In genomic region chrX:43963726-43964125, GRCh38 we compare ENCODE assay signal across 20 cellular contexts. TPM values are rescaled to one million over a fixed set of nuclear protein-coding genes. Genes with fewer than 3 reads are reported as not detected.
A peak's percentile ranks its signal among the peaks of the same experiment; 100 is the strongest.
DNase-seq lines count a peak whose midpoint lies in the region; ATAC-seq and TF ChIP-seq lines count a peak whose summit lies in the region.
"Had no signal": no experiment of that assay in that cellular context is flagged by ENCODE, and none has a peak within 500 bp of the region (broad histone marks: within the 10 kb centered on the region; RNA-seq: fewer than 3 reads in every experiment).

No MANE protein-coding gene starts in this region.

- no peak for TF ChIP-seq CTCF in Peyer's patch (IDR thresholded peaks at IDR 0.05)

- no peak for TF ChIP-seq POLR2A in Peyer's patch (IDR thresholded peaks at IDR 0.05)

- no peak for ATAC-seq in activated CD8-positive, alpha-beta memory T cell treated with anti-CD3 and anti-CD28 coated beads, Interleukin-2, amount 10 ng/mL, durations not matched to agents 7 days and 5 days
- ATAC-seq: GM12878 had no signal

- no peaks in the 10 kb centered on the region for H3K9me3 Mint-ChIP-seq in activated CD8-positive, alpha-beta memory T cell treated with anti-CD3 and anti-CD28 coated beads, Interleukin-2, amount 10 ng/mL, durations not matched to agents 7 days and 5 days (ENCODE audit: low read depth)
- H3K9me3 Mint-ChIP-seq in CD8-positive, alpha-beta memory T cell, result peaks cover 0 to 2% (median 0%) of the 10 kb centered on the region in 5 donors
- H3K9me3 Mint-ChIP-seq: CD14-positive monocyte had no signal

- H3K36me3 ChIP-seq in Peyer's patch, result no peaks in the 10 kb centered on the region
- H3K36me3 ChIP-seq in CD8-positive, alpha-beta memory T cell (ENCODE audit: insufficient read depth, low read length), result no peaks in the 10 kb centered on the region
- H3K36me3 ChIP-seq: BE2C, BLaER1 had no signal

- DNase-seq in NCI-H446 treated with DMSO at 0.1 percent for 48 hours (lab: John Stamatoyannopoulos, UW) (peak; percentile 16), substantia nigra (lab: John Stamatoyannopoulos, UW) (peak in 3 of 49 donors; percentile 0 to 23 (median 8)), T-helper 9 cell (no peak), Peyer's patch (no peak)
- no peak for DNase-seq in activated CD8-positive, alpha-beta memory T cell treated with anti-CD3 and anti-CD28 coated beads, Interleukin-2, amount 10 ng/mL, durations not matched to agents 7 days and 5 days
- no peak for DNase-seq in CD8-positive, alpha-beta memory T cell
- DNase-seq: 8988T; ACHN; BE2C; Caco-2; Calu3; CD4-positive, alpha-beta memory T cell; CD4-positive, CD25-positive, alpha-beta regulatory T cell; DMS79 treated with DMSO at 0.1 percent for 48 hours; GDM1 had no signal

- H3K27ac ChIP-seq in cingulate gyrus (ENCODE audit: low read depth, low read length) (peak overlapping the region; percentile 11), substantia nigra (ENCODE audit: low read depth, low read length, poor library complexity, severe bottlenecking) (peak overlapping the region; percentile 42), Peyer's patch (no peak overlapping the region)
- H3K27ac ChIP-seq in CD8-positive, alpha-beta memory T cell (ENCODE audit: low read depth, low read length), result no peak overlapping the region
- H3K27ac ChIP-seq: BLaER1 had no signal

- H3K4me1 Mint-ChIP-seq in activated CD8-positive, alpha-beta memory T cell treated with anti-CD3 and anti-CD28 coated beads, Interleukin-2, amount 10 ng/mL, durations not matched to agents 7 days and 5 days, result peaks cover 4% of the 10 kb centered on the region
- H3K4me1 Mint-ChIP-seq in CD8-positive, alpha-beta memory T cell, result peaks cover 0 to under 1% (median under 1%) of the 10 kb centered on the region in 3 donors

- CTCF ChIA-PET in activated CD8-positive, alpha-beta memory T cell treated with anti-CD3 and anti-CD28 coated beads, Interleukin-2, amount 10 ng/mL, durations not matched to agents 7 days and 5 days (lab: Charles Lee), result no interaction called here
- CTCF ChIA-PET in CD8-positive, alpha-beta memory T cell (lab: Charles Lee), result interaction anchor here (1.4 kb wide), 1 partner anchor 14 kb away, joined by 4 read pairs; no protein-coding TSS in a partner anchor

- H3K4me3 Mint-ChIP-seq in activated CD8-positive, alpha-beta memory T cell treated with anti-CD3 and anti-CD28 coated beads, Interleukin-2, amount 10 ng/mL, durations not matched to agents 7 days and 5 days, result no peak overlapping the region
- no peak overlapping the region for H3K4me3 Mint-ChIP-seq in CD8-positive, alpha-beta memory T cell
- H3K4me3 Mint-ChIP-seq: CD14-positive monocyte; CD4-positive, alpha-beta memory T cell; CD4-positive, CD25-positive, alpha-beta regulatory T cell had no signal

- no peaks in the 10 kb centered on the region for H3K27me3 Mint-ChIP-seq in activated CD8-positive, alpha-beta memory T cell treated with anti-CD3 and anti-CD28 coated beads, Interleukin-2, amount 10 ng/mL, durations not matched to agents 7 days and 5 days
- peaks cover 0 to 8% of the 10 kb centered on the region in 2 donors for H3K27me3 Mint-ChIP-seq in CD8-positive, alpha-beta memory T cell
- H3K27me3 Mint-ChIP-seq: CD4-positive, alpha-beta memory T cell; CD4-positive, CD25-positive, alpha-beta regulatory T cell had no signal

- POLR2A ChIA-PET in CD8-positive, alpha-beta memory T cell (lab: Charles Lee), result no interaction called here

- H3K27me3 ChIP-seq in Peyer's patch, result no peaks in the 10 kb centered on the region
- H3K27me3 ChIP-seq in CD8-positive, alpha-beta memory T cell (ENCODE audit: insufficient read depth, low read length, poor library complexity, severe bottlenecking), result no peaks in the 10 kb centered on the region
- H3K27me3 ChIP-seq: BE2C had no signal

- no peaks in the 10 kb centered on the region for H3K36me3 Mint-ChIP-seq in activated CD8-positive, alpha-beta memory T cell treated with anti-CD3 and anti-CD28 coated beads, Interleukin-2, amount 10 ng/mL, durations not matched to agents 7 days and 5 days
- peaks cover 0 to 3% (median 0%) of the 10 kb centered on the region in 3 donors for H3K36me3 Mint-ChIP-seq in CD8-positive, alpha-beta memory T cell
- H3K36me3 Mint-ChIP-seq: CD14-positive monocyte; CD4-positive, alpha-beta memory T cell; CD4-positive, CD25-positive, alpha-beta regulatory T cell had no signal

- H3K9me3 ChIP-seq in Peyer's patch, result no peaks in the 10 kb centered on the region
- no peaks in the 10 kb centered on the region for H3K9me3 ChIP-seq in CD8-positive, alpha-beta memory T cell (ENCODE audit: low read length)
- H3K9me3 ChIP-seq: BE2C, BLaER1, Caco-2 had no signal

- no peak overlapping the region for H3K4me3 ChIP-seq in Peyer's patch
- no peak overlapping the region for H3K4me3 ChIP-seq in CD8-positive, alpha-beta memory T cell (ENCODE audit: low read length)
- H3K4me3 ChIP-seq: BLaER1, GM12878 had no signal

- no peak overlapping the region for H3K27ac Mint-ChIP-seq in activated CD8-positive, alpha-beta memory T cell treated with anti-CD3 and anti-CD28 coated beads, Interleukin-2, amount 10 ng/mL, durations not matched to agents 7 days and 5 days
- H3K27ac Mint-ChIP-seq in CD8-positive, alpha-beta memory T cell, result no peak overlapping the region
- H3K27ac Mint-ChIP-seq: CD4-positive, CD25-positive, alpha-beta regulatory T cell had no signal

- H3K4me1 ChIP-seq in Peyer's patch, result no peaks in the 10 kb centered on the region
- H3K4me1 ChIP-seq in CD8-positive, alpha-beta memory T cell (ENCODE audit: insufficient read depth, low read length), result no peaks in the 10 kb centered on the region
- H3K4me1 ChIP-seq: BE2C, BLaER1, Caco-2 had no signal

RNA-seq across cellular contexts. Expression of gene NDP, which starts 9.5 kb away (rescaled TPM):
- not detected for total RNA-seq in activated CD8-positive, alpha-beta memory T cell treated with anti-CD3 and anti-CD28 coated beads, Interleukin-2, amount 10 ng/mL, durations not matched to agents 7 days and 5 days
- total RNA-seq in Peyer's patch, result 1 to 10 TPM in 1 of 4 donors, not detected in 3; 4.7 TPM
- not detected for total RNA-seq in CD8-positive, alpha-beta memory T cell
- polyA plus RNA-seq in CD8-positive, alpha-beta memory T cell, result not detected
- total RNA-seq: A673; CD4-positive, alpha-beta memory T cell; CD4-positive, CD25-positive, alpha-beta regulatory T cell; GM12878 had no signal
- polyA plus RNA-seq: CD14-positive monocyte; CD4-positive, alpha-beta memory T cell; CD4-positive, CD25-positive, alpha-beta regulatory T cell had no signal

Comparison
In these comparisons a context has a peak if more than half of its experiments do, and no peak if none do; other contexts are left out.
1. H3K27ac ChIP-seq: peak in cingulate gyrus (single experiment) and substantia nigra (single experiment); none in Peyer's patch (0 of 4) and CD8-positive, alpha-beta memory T cell (single experiment).